Comparison of ENCODE assay signal across 8 cellular contexts in the genomic region with DNA sequence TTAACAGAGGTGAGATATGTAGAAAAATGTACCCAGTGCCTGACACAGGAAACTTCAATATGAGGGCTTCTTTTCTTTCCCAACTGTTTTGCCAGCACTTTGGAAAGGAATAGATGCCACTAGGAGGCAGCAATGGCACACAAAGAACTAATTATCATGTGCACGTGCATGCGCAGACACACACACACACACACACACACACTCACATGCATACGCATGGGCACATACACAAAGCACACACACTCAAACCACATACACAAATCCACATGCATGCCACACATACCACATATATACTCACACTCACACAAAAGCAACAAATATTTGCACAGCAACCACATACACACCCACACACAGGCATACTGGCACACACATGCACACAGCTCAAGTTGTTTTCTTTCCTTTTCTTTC. TPM values are rescaled to one million over a fixed set of nuclear protein-coding genes. Genes with fewer than 3 reads are reported as not detected.
A peak's percentile ranks its signal among the peaks of the same experiment; 100 is the strongest.
DNase-seq lines count a peak whose midpoint lies in the region; ATAC-seq and TF ChIP-seq lines count a peak whose summit lies in the region.

No MANE protein-coding gene starts in this region.

- no peaks in the 10 kb centered on the region for H3K27me3 ChIP-seq in esophagus squamous epithelium

- H3K4me1 ChIP-seq in esophagus squamous epithelium, result no peaks in the 10 kb centered on the region

- no peak overlapping the region for H3K27ac Mint-ChIP-seq in natural killer cell
- no peak overlapping the region for H3K27ac Mint-ChIP-seq in natural killer cell treated with Interleukin-12 subunit alpha and Interleukin-12 subunit beta and Interleukin-15 and Interleukin-18, amount 100 ng/mL, for 72 hours

- DNase-seq in natural killer cell, result no peak
- no peak for DNase-seq in natural killer cell treated with Interleukin-12 subunit alpha and Interleukin-12 subunit beta and Interleukin-15 and Interleukin-18, amount 100 ng/mL, for 72 hours (ENCODE audit: low spot score)
- peak; percentile 69 for DNase-seq in NCI-H2227 (lab: John Stamatoyannopoulos, UW; ENCODE audit: unreplicated experiment)
- peak; percentile 63 for DNase-seq in activated CD4-positive, alpha-beta T cell treated with anti-CD3 and anti-CD28 coated beads for 48 hours
- DNase-seq in esophagus squamous epithelium (lab: John Stamatoyannopoulos, UW), result no peak
- DNase-seq in occipital lobe (lab: John Stamatoyannopoulos, UW), result peak; percentile 11

- no peak overlapping the region for H3K27ac ChIP-seq in esophagus squamous epithelium

- no peaks in the 10 kb centered on the region for H3K9me3 Mint-ChIP-seq in natural killer cell
- no peaks in the 10 kb centered on the region for H3K9me3 Mint-ChIP-seq in natural killer cell treated with Interleukin-12 subunit alpha and Interleukin-12 subunit beta and Interleukin-15 and Interleukin-18, amount 100 ng/mL, for 72 hours

- H3K36me3 Mint-ChIP-seq in natural killer cell, result no peaks in the 10 kb centered on the region
- no peaks in the 10 kb centered on the region for H3K36me3 Mint-ChIP-seq in natural killer cell treated with Interleukin-12 subunit alpha and Interleukin-12 subunit beta and Interleukin-15 and Interleukin-18, amount 100 ng/mL, for 72 hours

- WGBS in esophagus squamous epithelium, 2 donors, result 2 to 11% methylated on average over 3 of the region's 3 CpGs

- peak; percentile 27 to 52 (median 29) for ATAC-seq in natural killer cell
- no peak for ATAC-seq in natural killer cell treated with Interleukin-12 subunit alpha and Interleukin-12 subunit beta and Interleukin-15 and Interleukin-18, amount 100 ng/mL, for 72 hours
- ATAC-seq in HG02571 (IDR thresholded peaks at IDR 0.05; ENCODE audit: unreplicated experiment), result no peak
- ATAC-seq in GM19351 (IDR thresholded peaks at IDR 0.05; ENCODE audit: unreplicated experiment), result no peak

- H3K36me3 ChIP-seq in esophagus squamous epithelium, result no peaks in the 10 kb centered on the region

- no peaks in the 10 kb centered on the region for H3K27me3 Mint-ChIP-seq in natural killer cell (ENCODE audit: low read depth in 2 of 2)
- no peaks in the 10 kb centered on the region for H3K27me3 Mint-ChIP-seq in natural killer cell treated with Interleukin-12 subunit alpha and Interleukin-12 subunit beta and Interleukin-15 and Interleukin-18, amount 100 ng/mL, for 72 hours

- no peak overlapping the region for H3K4me3 Mint-ChIP-seq in natural killer cell
- H3K4me3 Mint-ChIP-seq in natural killer cell treated with Interleukin-12 subunit alpha and Interleukin-12 subunit beta and Interleukin-15 and Interleukin-18, amount 100 ng/mL, for 72 hours, result no peak overlapping the region

- H3K4me1 Mint-ChIP-seq in natural killer cell, result peaks cover 0 to 5% of the 10 kb centered on the region in 2 donors
- H3K4me1 Mint-ChIP-seq in natural killer cell treated with Interleukin-12 subunit alpha and Interleukin-12 subunit beta and Interleukin-15 and Interleukin-18, amount 100 ng/mL, for 72 hours (ENCODE audit: low read depth in 2 of 2), result peaks cover 0 to 7% of the 10 kb centered on the region in 2 donors

- intact Hi-C loops in natural killer cell (cut with micrococcal nuclease), result loop anchor here (5.0 kb wide), 1 partner anchor 707 kb away; no protein-coding TSS in a partner anchor
- intact Hi-C loops in esophagus squamous epithelium (cut with DNase I), result no loop called here

- no peak for TF ChIP-seq POLR2A in esophagus squamous epithelium (IDR thresholded peaks at IDR 0.05)

- no peaks in the 10 kb centered on the region for H3K9me3 ChIP-seq in esophagus squamous epithelium

- H3K4me3 ChIP-seq in esophagus squamous epithelium, result no peak overlapping the region

- TF ChIP-seq CTCF in natural killer cell (IDR thresholded peaks at IDR 0.05), result peak; percentile 19
- TF ChIP-seq CTCF in esophagus squamous epithelium (IDR thresholded peaks at IDR 0.05), result peak in 5 of 6 experiments; percentile 36 to 72 (median 59)

RNA-seq across cellular contexts. Expression of gene CEP112, which starts 8.8 kb away (rescaled TPM):
- total RNA-seq in natural killer cell, result 1 to 10 TPM in 1 of 3 donors, under 1 TPM in 2; 0.60 to 1.1 (median 0.85) TPM
- 1 to 10 TPM; 2.3 to 5.5 TPM for total RNA-seq in natural killer cell treated with Interleukin-12 subunit alpha and Interleukin-12 subunit beta and Interleukin-15 and Interleukin-18, amount 100 ng/mL, for 72 hours
- total RNA-seq in esophagus squamous epithelium, result 10 to 100 TPM in 1 of 4 donors, 1 to 10 TPM in 3; 2.5 to 10.9 (median 6.4) TPM
- total RNA-seq in occipital lobe, result 10.8 TPM

RNA-seq across cellular contexts. Expression of gene APOH, which starts 28.5 kb away (rescaled TPM):
- total RNA-seq in natural killer cell, result not detected
- not detected for total RNA-seq in natural killer cell treated with Interleukin-12 subunit alpha and Interleukin-12 subunit beta and Interleukin-15 and Interleukin-18, amount 100 ng/mL, for 72 hours
- not detected for total RNA-seq in esophagus squamous epithelium
- 0.47 TPM for total RNA-seq in occipital lobe

Comparison
In these comparisons a context has a peak if more than half of its experiments do, and no peak if none do; other contexts are left out.
1. ATAC-seq: peak in natural killer cell (3 of 3); none in natural killer cell treated with Interleukin-12 subunit alpha and Interleukin-12 subunit beta and Interleukin-15 and Interleukin-18, amount 100 ng/mL, for 72 hours (0 of 2), HG02571 (single experiment) and GM19351 (single experiment).
2. DNase-seq: peak in NCI-H2227 (single experiment), activated CD4-positive, alpha-beta T cell treated with anti-CD3 and anti-CD28 coated beads for 48 hours (single experiment) and occipital lobe (single experiment); none in natural killer cell (single experiment), natural killer cell treated with Interleukin-12 subunit alpha and Interleukin-12 subunit beta and Interleukin-15 and Interleukin-18, amount 100 ng/mL, for 72 hours (single experiment) and esophagus squamous epithelium (single experiment).